Comparison of ENCODE assay signal across 8 cellular contexts in the genomic region with DNA sequence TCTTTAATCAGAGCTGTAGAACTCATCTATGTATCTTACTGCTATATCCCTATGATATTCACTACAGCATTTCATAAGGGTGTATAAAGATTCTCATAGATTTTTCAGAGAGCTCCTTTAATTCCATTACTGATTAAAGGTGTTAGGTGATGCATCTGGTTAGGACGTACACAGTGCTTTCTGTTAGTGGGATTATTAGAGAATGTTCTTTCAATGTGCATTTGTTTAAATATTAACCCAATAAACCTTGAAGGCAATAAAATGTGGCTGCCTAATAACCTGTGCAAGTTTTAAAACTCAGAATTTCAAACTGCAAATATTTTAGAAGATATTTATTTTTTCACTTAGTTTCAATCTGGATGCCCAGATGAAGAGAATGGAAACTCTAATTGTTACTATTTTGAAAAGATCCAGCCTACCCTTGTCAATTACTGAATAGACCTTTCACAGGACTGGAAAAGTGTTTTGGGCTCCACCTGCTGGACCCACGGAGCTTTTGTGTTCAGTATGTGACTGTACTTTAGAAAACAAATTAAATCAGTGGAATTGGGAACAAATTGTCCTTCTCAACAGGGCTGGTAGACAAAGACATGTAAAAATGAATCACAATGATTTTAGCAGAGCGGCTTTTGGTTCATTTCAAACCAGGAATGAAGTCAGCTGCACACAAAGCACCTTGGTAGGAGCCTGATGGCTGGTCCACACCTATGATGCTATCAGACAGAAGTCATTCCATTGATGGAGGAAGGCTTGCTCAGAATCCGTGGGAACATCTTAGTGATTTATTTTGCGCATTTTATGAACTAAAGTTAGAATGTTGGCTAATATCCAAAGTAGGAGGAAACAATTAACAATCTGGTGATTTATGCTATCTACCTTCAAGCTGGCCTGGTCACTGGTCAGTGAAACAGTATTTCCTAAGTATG.
A peak's percentile ranks its signal among the peaks of the same experiment; 100 is the strongest.
DNase-seq lines count a peak whose midpoint lies in the region; ATAC-seq and TF ChIP-seq lines count a peak whose summit lies in the region.

No MANE protein-coding gene starts in this region.

- H3K4me1 ChIP-seq in ACC112 (ENCODE audit: control insufficient read depth, insufficient read depth, low read length, unreplicated experiment): peaks cover 18% of the 10 kb centered on the region
- peaks cover 4 to 29% of the 10 kb centered on the region in 2 donors for H3K4me1 ChIP-seq in muscle layer of duodenum (ENCODE audit: control insufficient read depth in 1 of 2, insufficient read depth in 2 of 2, low read length in 2 of 2)
- H3K4me1 ChIP-seq in thyroid gland: peaks cover 0 to 4% of the 10 kb centered on the region in 2 donors

- H3K4me1 Mint-ChIP-seq in activated CD8-positive, alpha-beta T cell treated with anti-CD3 and anti-CD28 coated beads for 36 hours (ENCODE audit: low read depth): peaks cover 8% of the 10 kb centered on the region

- 55 to 63% methylated on average over 5 of the region's 5 CpGs for WGBS in thyroid gland, 2 donors

- H3K27ac Mint-ChIP-seq in activated CD8-positive, alpha-beta T cell treated with anti-CD3 and anti-CD28 coated beads for 36 hours: no peak overlapping the region

- DNase-seq in GM13976 (ENCODE audit: low spot score) (peak; percentile 52), NCI-H226 (peak; percentile 24), epithelial cell of proximal tubule (ENCODE audit: low read depth) (no peak), thyroid gland (peak; percentile 75)
- DNase-seq in activated CD8-positive, alpha-beta T cell treated with anti-CD3 and anti-CD28 coated beads for 36 hours: peak; percentile 73

- H3K4me3 ChIP-seq in ACC112 (ENCODE audit: low read depth, low read length): no peak overlapping the region
- no peak overlapping the region for H3K4me3 ChIP-seq in epithelial cell of proximal tubule (ENCODE audit: low read depth, low read length)
- no peak overlapping the region for H3K4me3 ChIP-seq in muscle layer of duodenum (ENCODE audit: low read depth in 1 of 2, low read length in 2 of 2)
- H3K4me3 ChIP-seq in thyroid gland (replicated peaks in 1 of 3): no peak overlapping the region

- no peaks in the 10 kb centered on the region for H3K27me3 ChIP-seq in ACC112 (ENCODE audit: insufficient read depth, low read length)
- H3K27me3 ChIP-seq in muscle layer of duodenum (ENCODE audit: low read depth, low read length): no peaks in the 10 kb centered on the region
- no peaks in the 10 kb centered on the region for H3K27me3 ChIP-seq in thyroid gland

- H2AFZ ChIP-seq in ACC112 (ENCODE audit: low read length, unreplicated experiment): no peak overlapping the region

- no peak overlapping the region for H3K4me3 Mint-ChIP-seq in activated CD8-positive, alpha-beta T cell treated with anti-CD3 and anti-CD28 coated beads for 36 hours

- H3K9me3 ChIP-seq in muscle layer of duodenum (ENCODE audit: control insufficient read depth in 1 of 2, low read length in 2 of 2): no peaks in the 10 kb centered on the region
- no peaks in the 10 kb centered on the region for H3K9me3 ChIP-seq in thyroid gland

- no peaks in the 10 kb centered on the region for H3K27me3 Mint-ChIP-seq in activated CD8-positive, alpha-beta T cell treated with anti-CD3 and anti-CD28 coated beads for 36 hours

- in situ Hi-C loops in GM13976 (cut with MboI; ENCODE audit: low sequenced_read_pairs, unreplicated experiment): no loop called here

- H3K36me3 Mint-ChIP-seq in activated CD8-positive, alpha-beta T cell treated with anti-CD3 and anti-CD28 coated beads for 36 hours (ENCODE audit: low read depth): peaks cover 11% of the 10 kb centered on the region

- POLR2A ChIA-PET in activated CD8-positive, alpha-beta T cell treated with anti-CD3 and anti-CD28 coated beads for 36 hours (lab: Charles Lee): no interaction called here

- H3K27ac ChIP-seq in ACC112 (ENCODE audit: low read depth, low read length) (peak overlapping the region; percentile 50), muscle layer of duodenum (ENCODE audit: low read length) (peak overlapping the region; percentile 41), thyroid gland (no peak overlapping the region)

- CTCF ChIA-PET in activated CD8-positive, alpha-beta T cell treated with anti-CD3 and anti-CD28 coated beads for 36 hours (lab: Charles Lee): interaction anchor here (0.6 to 9.0 kb wide), 17 partner anchors 9 to 330 kb away, joined by 3 to 109 read pairs (median 3); a partner anchor contains a TSS

- intact Hi-C loops in activated CD8-positive, alpha-beta T cell treated with anti-CD3 and anti-CD28 coated beads for 36 hours (cut with micrococcal nuclease): loop anchor here (5.0 kb wide), 2 partner anchors 117 to 232 kb away; no protein-coding TSS in a partner anchor
- intact Hi-C loops in thyroid gland (cut with DNase I): loop anchor here (5.0 kb wide), 1 partner anchor 232 kb away; no protein-coding TSS in a partner anchor

- H3K9me3 Mint-ChIP-seq in activated CD8-positive, alpha-beta T cell treated with anti-CD3 and anti-CD28 coated beads for 36 hours: no peaks in the 10 kb centered on the region

- H3K36me3 ChIP-seq in ACC112 (ENCODE audit: insufficient read depth, low read length) (peaks cover 8% of the 10 kb centered on the region; the same call in 1 of the 2 replicates), muscle layer of duodenum (ENCODE audit: control insufficient read depth in 1 of 2, insufficient read depth in 2 of 2, low read length in 2 of 2) (peaks cover 16 to 31% of the 10 kb centered on the region in 2 donors), thyroid gland (peaks cover 16 to 19% of the 10 kb centered on the region in 2 donors)

- ATAC-seq in HG02885 (IDR thresholded peaks at IDR 0.05; ENCODE audit: poor library complexity, unreplicated experiment): peak; percentile 78
- peak; percentile 71 for ATAC-seq in activated CD8-positive, alpha-beta T cell treated with anti-CD3 and anti-CD28 coated beads for 36 hours

- TF ChIP-seq CTCF in GM13976 (IDR thresholded peaks at IDR 0.05; ENCODE audit: borderline replicate concordance, control extremely low read depth, extremely low read depth, insufficient read depth, missing control alignments) (peak; percentile 50), epithelial cell of proximal tubule (conservative IDR thresholded peaks at IDR 0.05; ENCODE audit: low read depth, low read length) (peak; percentile 87), thyroid gland (IDR thresholded peaks at IDR 0.05) (peak; percentile 17 to 76 (median 65))
- TF ChIP-seq CTCF in activated CD8-positive, alpha-beta T cell treated with anti-CD3 and anti-CD28 coated beads for 36 hours (IDR thresholded peaks at IDR 0.05): peak; percentile 70

- TF ChIP-seq POLR2A in thyroid gland (IDR thresholded peaks at IDR 0.05): no peak

- H3K79me2 ChIP-seq in ACC112 (ENCODE audit: control insufficient read depth, insufficient read depth, low read length, unreplicated experiment): no peaks in the 10 kb centered on the region

Comparison
In these comparisons a context has a peak if more than half of its experiments do, and no peak if none do; other contexts are left out.
1. H3K27ac ChIP-seq: peak in ACC112 (single experiment) and muscle layer of duodenum (single experiment); none in thyroid gland (0 of 3).
2. Peak in every context shown above with its lines, with median percentiles within 50 percentile points of each other: CTCF ChIP-seq.